In genomic region chr5:142664067-142664466, GRCh38 we compare ENCODE assay signal across 33 cellular contexts. TPM values are rescaled to one million over a fixed set of nuclear protein-coding genes. Genes with fewer than 3 reads are reported as not detected.
"Had no signal": no experiment of that assay in that cellular context is flagged by ENCODE, and none has a peak within 500 bp of the region (broad histone marks: within the 10 kb centered on the region; RNA-seq: fewer than 3 reads in every experiment).

No MANE protein-coding gene starts in this region.

- H3K9me3 Mint-ChIP-seq: activated CD4-positive, alpha-beta memory T cell treated with anti-CD3 and anti-CD28 coated beads, Interleukin-2, amount 10 ng/mL, durations not matched to agents 7 days and 5 days; activated CD4-positive, alpha-beta T cell treated with anti-CD3 and anti-CD28 coated beads, Interleukin-2, amount 10 ng/mL, durations not matched to agents 7 days and 5 days; activated naive CD4-positive, alpha-beta T cell treated with anti-CD3 and anti-CD28 coated beads, Interleukin-2, amount 10 ng/mL, durations not matched to agents 7 days and 5 days; activated naive CD4-positive, alpha-beta T cell treated with anti-CD3 and anti-CD28 coated beads, Interleukin-2, amount 50 U/mL, for 72 hours; activated naive CD8-positive, alpha-beta T cell treated with anti-CD3 and anti-CD28 coated beads, Interleukin-2, amount 10 ng/mL, durations not matched to agents 7 days and 5 days; activated T-cell treated with anti-CD3 and anti-CD28 coated beads, Interleukin-2, amount 50 U/mL, for 24 hours; activated T-cell treated with anti-CD3 and anti-CD28 coated beads, Interleukin-2, amount 50 U/mL, for 72 hours; brain; central memory CD8-positive, alpha-beta T cell; effector memory CD8-positive, alpha-beta T cell; T-cell; T-helper 1 cell treated with Interleukin-12 subunit alpha and Interleukin-12 subunit beta and Interleukin-4 antibody, amounts not matched to agents 30 μg/mL and 1 μg/mL, for 36 hours had no signal

- H3K4me3 Mint-ChIP-seq: activated CD4-positive, alpha-beta memory T cell treated with anti-CD3 and anti-CD28 coated beads, Interleukin-2, amount 10 ng/mL, durations not matched to agents 7 days and 5 days; activated CD4-positive, alpha-beta T cell treated with anti-CD3 and anti-CD28 coated beads, Interleukin-2, amount 10 ng/mL, durations not matched to agents 7 days and 5 days; activated naive CD4-positive, alpha-beta T cell treated with anti-CD3 and anti-CD28 coated beads, Interleukin-2, amount 10 ng/mL, durations not matched to agents 7 days and 5 days; activated naive CD8-positive, alpha-beta T cell treated with anti-CD3 and anti-CD28 coated beads, Interleukin-2, amount 10 ng/mL, durations not matched to agents 7 days and 5 days; activated T-cell treated with anti-CD3 and anti-CD28 coated beads, Interleukin-2, amount 50 U/mL, for 24 hours; activated T-cell treated with anti-CD3 and anti-CD28 coated beads, Interleukin-2, amount 50 U/mL, for 72 hours; brain; central memory CD8-positive, alpha-beta T cell; effector memory CD8-positive, alpha-beta T cell; T-cell; T-helper 1 cell treated with Interleukin-12 subunit alpha and Interleukin-12 subunit beta and Interleukin-4 antibody, amounts not matched to agents 30 μg/mL and 1 μg/mL, for 36 hours had no signal

- H3K27ac ChIP-seq: ascending aorta, breast epithelium, cardiac muscle cell, epithelial cell of prostate, esophagus squamous epithelium, gastroesophageal sphincter, heart right ventricle had no signal

- H3K4me1 ChIP-seq: ascending aorta, breast epithelium had no signal

- H3K4me3 ChIP-seq: ascending aorta, breast epithelium, cardiac muscle cell, esophagus squamous epithelium, gastroesophageal sphincter, heart right ventricle had no signal

- DNase-seq: activated CD4-positive, alpha-beta memory T cell treated with anti-CD3 and anti-CD28 coated beads, Interleukin-2, amount 10 ng/mL, durations not matched to agents 7 days and 5 days; activated CD4-positive, alpha-beta T cell treated with anti-CD3 and anti-CD28 coated beads for 1 hour; activated CD4-positive, alpha-beta T cell treated with anti-CD3 and anti-CD28 coated beads for 4 hours; activated CD4-positive, alpha-beta T cell treated with anti-CD3 and anti-CD28 coated beads, Interleukin-2, amount 10 ng/mL, durations not matched to agents 7 days and 5 days; activated CD4-positive, alpha-beta T cell treated with anti-CD3 and anti-CD28 coated beads, Interleukin-2, amount 50 U/mL, for 4 hours; activated CD8-positive, alpha-beta memory T cell treated with anti-CD3 and anti-CD28 coated beads, Interleukin-2, amount 50 U/mL, for 48 hours; activated gamma-delta T cell; activated naive CD4-positive, alpha-beta T cell; activated naive CD4-positive, alpha-beta T cell treated with anti-CD3 and anti-CD28 coated beads, Interleukin-2, amount 10 ng/mL, durations not matched to agents 7 days and 5 days; activated naive CD8-positive, alpha-beta T cell treated with anti-CD3 and anti-CD28 coated beads, Interleukin-2, amount 10 ng/mL, durations not matched to agents 7 days and 5 days; activated T-cell treated with anti-CD3 and anti-CD28 coated beads for 4 hours; activated T-cell treated with anti-CD3 and anti-CD28 coated beads, Interleukin-2, amount 50 U/mL, for 24 hours; activated T-cell treated with anti-CD3 and anti-CD28 coated beads, Interleukin-2, amount 50 U/mL, for 72 hours; cortex of kidney; dermis blood vessel endothelial cell; effector CD4-positive, alpha-beta T cell; effector memory CD8-positive, alpha-beta T cell; esophagus squamous epithelium; foreskin melanocyte; heart right ventricle; T-cell; T1000 had no signal

- H3K9me3 ChIP-seq: ascending aorta, breast epithelium, esophagus squamous epithelium, gastroesophageal sphincter, heart right ventricle had no signal

- H3K27me3 ChIP-seq: ascending aorta, breast epithelium, cardiac muscle cell, esophagus squamous epithelium, gastroesophageal sphincter, heart right ventricle had no signal

- H3K36me3 ChIP-seq: ascending aorta, breast epithelium, cardiac muscle cell, esophagus squamous epithelium, gastroesophageal sphincter had no signal

- H3K27me3 Mint-ChIP-seq: activated T-cell treated with anti-CD3 and anti-CD28 coated beads, Interleukin-2, amount 50 U/mL, for 24 hours; brain had no signal

- H3K27ac Mint-ChIP-seq: activated CD4-positive, alpha-beta memory T cell treated with anti-CD3 and anti-CD28 coated beads, Interleukin-2, amount 10 ng/mL, durations not matched to agents 7 days and 5 days; activated CD4-positive, alpha-beta T cell treated with anti-CD3 and anti-CD28 coated beads, Interleukin-2, amount 10 ng/mL, durations not matched to agents 7 days and 5 days; activated naive CD4-positive, alpha-beta T cell treated with anti-CD3 and anti-CD28 coated beads, Interleukin-2, amount 10 ng/mL, durations not matched to agents 7 days and 5 days; activated naive CD4-positive, alpha-beta T cell treated with anti-CD3 and anti-CD28 coated beads, Interleukin-2, amount 50 U/mL, for 72 hours; activated naive CD8-positive, alpha-beta T cell treated with anti-CD3 and anti-CD28 coated beads, Interleukin-2, amount 10 ng/mL, durations not matched to agents 7 days and 5 days; activated T-cell treated with anti-CD3 and anti-CD28 coated beads, Interleukin-2, amount 50 U/mL, for 24 hours; activated T-cell treated with anti-CD3 and anti-CD28 coated beads, Interleukin-2, amount 50 U/mL, for 72 hours; effector memory CD8-positive, alpha-beta T cell; T-cell; T-helper 1 cell treated with Interleukin-12 subunit alpha and Interleukin-12 subunit beta and Interleukin-4 antibody, amounts not matched to agents 30 μg/mL and 1 μg/mL, for 36 hours had no signal

- H3K4me1 Mint-ChIP-seq: activated CD4-positive, alpha-beta memory T cell treated with anti-CD3 and anti-CD28 coated beads, Interleukin-2, amount 10 ng/mL, durations not matched to agents 7 days and 5 days; activated CD4-positive, alpha-beta T cell treated with anti-CD3 and anti-CD28 coated beads, Interleukin-2, amount 10 ng/mL, durations not matched to agents 7 days and 5 days; activated naive CD4-positive, alpha-beta T cell treated with anti-CD3 and anti-CD28 coated beads, Interleukin-2, amount 10 ng/mL, durations not matched to agents 7 days and 5 days; activated naive CD8-positive, alpha-beta T cell treated with anti-CD3 and anti-CD28 coated beads, Interleukin-2, amount 10 ng/mL, durations not matched to agents 7 days and 5 days; brain; central memory CD8-positive, alpha-beta T cell; T-cell had no signal

- H3K36me3 Mint-ChIP-seq: activated naive CD4-positive, alpha-beta T cell treated with anti-CD3 and anti-CD28 coated beads, Interleukin-2, amount 10 ng/mL, durations not matched to agents 7 days and 5 days; activated naive CD4-positive, alpha-beta T cell treated with anti-CD3 and anti-CD28 coated beads, Interleukin-2, amount 50 U/mL, for 72 hours; activated naive CD8-positive, alpha-beta T cell treated with anti-CD3 and anti-CD28 coated beads, Interleukin-2, amount 10 ng/mL, durations not matched to agents 7 days and 5 days; brain; T-cell had no signal

- ATAC-seq: activated naive CD4-positive, alpha-beta T cell treated with anti-CD3 and anti-CD28 coated beads, Interleukin-2, amount 50 U/mL, for 72 hours; activated T-cell treated with anti-CD3 and anti-CD28 coated beads, Interleukin-2, amount 50 U/mL, for 72 hours; effector memory CD8-positive, alpha-beta T cell; gastroesophageal sphincter; heart right ventricle; T-cell had no signal

RNA-seq across cellular contexts. Expression of gene FGF1, which starts 21.8 kb away (rescaled TPM):
- total RNA-seq: activated CD4-positive, alpha-beta memory T cell treated with anti-CD3 and anti-CD28 coated beads, Interleukin-2, amount 10 ng/mL, durations not matched to agents 7 days and 5 days; activated CD4-positive, alpha-beta T cell treated with anti-CD3 and anti-CD28 coated beads, Interleukin-2, amount 10 ng/mL, durations not matched to agents 7 days and 5 days; activated naive CD4-positive, alpha-beta T cell treated with anti-CD3 and anti-CD28 coated beads, Interleukin-2, amount 50 U/mL, for 72 hours; activated naive CD8-positive, alpha-beta T cell treated with anti-CD3 and anti-CD28 coated beads, Interleukin-2, amount 10 ng/mL, durations not matched to agents 7 days and 5 days; activated T-cell treated with anti-CD3 and anti-CD28 coated beads, Interleukin-2, amount 50 U/mL, for 72 hours; cardiac muscle cell; endothelial cell of umbilical vein; T-cell; T-helper 2 cell treated with Interferon-gamma antibody and Interleukin-4, amounts not matched to agents 100 ng/mL and 5 ng/mL, for 36 hours had no signal
- polyA plus RNA-seq: cardiac muscle cell, endothelial cell of umbilical vein had no signal
